Comparison of ENCODE assay signal across 29 cellular contexts in the genomic region with DNA sequence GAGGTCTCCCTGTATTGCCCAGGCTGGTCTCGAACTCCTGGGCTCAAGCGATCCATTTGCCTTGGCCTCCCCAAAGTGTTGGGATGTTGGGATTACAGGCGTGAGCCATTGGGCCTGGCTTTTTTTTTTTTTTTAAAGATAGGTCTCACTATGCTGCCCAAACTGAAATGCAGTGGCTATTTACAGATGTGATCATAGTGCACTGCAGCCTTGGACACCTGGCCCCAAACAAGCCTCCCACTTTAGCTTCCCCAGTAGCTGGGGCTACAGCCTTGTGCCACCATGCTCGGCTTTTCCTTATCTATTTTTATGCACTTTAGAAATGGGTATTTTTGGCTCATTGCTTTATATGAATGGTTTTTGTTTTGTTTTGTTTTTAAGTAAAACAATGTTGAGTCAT.
"Had no signal": no experiment of that assay in that cellular context is flagged by ENCODE, and none has a peak within 500 bp of the region (broad histone marks: within the 10 kb centered on the region; RNA-seq: fewer than 3 reads in every experiment).

No MANE protein-coding gene starts in this region.

- H3K4me1 Mint-ChIP-seq: nephron, neural crest cell had no signal

- H3K27ac ChIP-seq: left lung, lower lobe of right lung, pancreas, prostate gland, skin epidermis, suprapubic skin, thoracic aorta, tibial artery, upper lobe of right lung had no signal

- H3K27me3 ChIP-seq: left lung, pancreas, suprapubic skin, tibial artery, upper lobe of right lung had no signal

- H3K4me3 ChIP-seq: left lung, lower lobe of right lung, pancreas, prostate gland, skin epidermis, suprapubic skin, thoracic aorta, tibial artery, upper lobe of right lung had no signal

- H3K9me3 Mint-ChIP-seq: naive thymus-derived CD8-positive, alpha-beta T cell; nephron; neural crest cell; stimulated activated naive CD8-positive, alpha-beta T cell treated with anti-CD3 and anti-CD28 coated beads, Interleukin-15, Interleukin-2, amounts not matched to agents 100 ng/mL and 50 ng/mL, for 24 hours had no signal

- H3K27me3 Mint-ChIP-seq: naive thymus-derived CD8-positive, alpha-beta T cell; stimulated activated naive CD8-positive, alpha-beta T cell treated with anti-CD3 and anti-CD28 coated beads, Interleukin-15, Interleukin-2, amounts not matched to agents 100 ng/mL and 50 ng/mL, for 24 hours had no signal

- H3K4me1 ChIP-seq: left lung, lower lobe of right lung, pancreas, prostate gland, suprapubic skin, tibial artery, upper lobe of right lung had no signal

- H3K27ac Mint-ChIP-seq: immature natural killer cell; nephron; stimulated activated naive CD8-positive, alpha-beta T cell treated with anti-CD3 and anti-CD28 coated beads, Interleukin-15, Interleukin-2, amounts not matched to agents 100 ng/mL and 50 ng/mL, for 24 hours had no signal

- DNase-seq: hypothalamus; immature natural killer cell; kidney; left colon; left lung; lower lobe of right lung; mammary epithelial cell; mesenchymal stem cell; naive thymus-derived CD8-positive, alpha-beta T cell; nucleus accumbens; pancreas; posterior cingulate gyrus; retina; right cardiac atrium; stimulated activated CD4-positive, alpha-beta T cell treated with anti-CD3 and anti-CD28 coated beads, Interleukin-12 subunit alpha, Interleukin-12 subunit beta, amount 100 ng/mL, for 4 hours; stimulated activated CD4-positive, alpha-beta T cell treated with anti-CD3 and anti-CD28 coated beads, Interleukin-15, amount 100 ng/mL, for 24 hours; stimulated activated CD4-positive, alpha-beta T cell treated with anti-CD3 and anti-CD28 coated beads, Interleukin-2, amount 100 ng/mL, for 24 hours; stimulated activated CD4-positive, alpha-beta T cell treated with anti-CD3 and anti-CD28 coated beads, Interleukin-4, amount 100 ng/mL, for 1 hour; stimulated activated naive CD4-positive, alpha-beta T cell; tibial artery; trophoblast cell; upper lobe of right lung had no signal

- H3K4me3 Mint-ChIP-seq: immature natural killer cell; naive thymus-derived CD8-positive, alpha-beta T cell; nephron; neural crest cell; stimulated activated naive CD8-positive, alpha-beta T cell treated with anti-CD3 and anti-CD28 coated beads, Interleukin-15, Interleukin-2, amounts not matched to agents 100 ng/mL and 50 ng/mL, for 24 hours had no signal
